In the genomic region with DNA sequence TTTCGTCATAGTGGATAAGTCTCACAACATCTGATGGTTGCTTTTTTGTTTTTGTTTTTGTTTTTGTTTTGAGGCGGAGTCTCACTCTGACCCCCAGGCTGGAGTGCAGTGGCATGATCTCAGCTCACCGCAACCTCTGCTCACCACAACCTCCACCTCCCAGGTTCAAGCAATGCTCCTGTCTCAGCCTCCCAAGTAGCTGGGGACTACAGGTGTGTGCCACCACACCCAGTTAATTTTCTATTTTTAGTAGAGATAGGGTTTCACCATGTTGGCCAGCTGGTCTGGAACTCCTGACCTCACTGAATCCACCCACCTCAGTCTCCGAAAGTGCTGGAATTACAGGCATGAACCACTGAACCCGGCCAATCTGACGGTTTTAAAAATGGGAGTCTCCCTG, we compare ENCODE assay signal across 20 cellular contexts.
"Had no signal": no experiment of that assay in that cellular context is flagged by ENCODE, and none has a peak within 500 bp of the region (broad histone marks: within the 10 kb centered on the region; RNA-seq: fewer than 3 reads in every experiment).

No MANE protein-coding gene starts in this region.

- H3K27ac Mint-ChIP-seq: activated CD4-positive, alpha-beta memory T cell treated with anti-CD3 and anti-CD28 coated beads for 36 hours; activated CD4-positive, alpha-beta T cell treated with anti-CD3 and anti-CD28 coated beads for 36 hours; activated naive CD4-positive, alpha-beta T cell treated with anti-CD3 and anti-CD28 coated beads, Interleukin-2, amount 10 ng/mL, durations not matched to agents 7 days and 5 days; natural killer cell; T-cell had no signal

- H3K36me3 ChIP-seq: left lung, thoracic aorta, upper lobe of left lung had no signal

- H3K27ac ChIP-seq: left lung, thoracic aorta had no signal

- H3K36me3 Mint-ChIP-seq: natural killer cell had no signal

- H3K27me3 ChIP-seq: foreskin keratinocyte, left lung, upper lobe of left lung had no signal

- H3K4me3 Mint-ChIP-seq: activated CD4-positive, alpha-beta memory T cell treated with anti-CD3 and anti-CD28 coated beads for 36 hours; activated CD4-positive, alpha-beta T cell treated with anti-CD3 and anti-CD28 coated beads for 36 hours; activated naive CD4-positive, alpha-beta T cell treated with anti-CD3 and anti-CD28 coated beads, Interleukin-2, amount 10 ng/mL, durations not matched to agents 7 days and 5 days; natural killer cell; T-cell had no signal

- H3K9me3 Mint-ChIP-seq: activated CD4-positive, alpha-beta memory T cell treated with anti-CD3 and anti-CD28 coated beads for 36 hours; natural killer cell; T-cell had no signal

- DNase-seq: activated CD4-positive, alpha-beta memory T cell treated with anti-CD3 and anti-CD28 coated beads for 36 hours; activated CD4-positive, alpha-beta T cell treated with anti-CD3 and anti-CD28 coated beads for 36 hours; activated effector memory CD4-positive, alpha-beta T cell treated with anti-CD3 and anti-CD28 coated beads, Interleukin-2, amount 50 U/mL, for 16 hours; activated naive CD4-positive, alpha-beta T cell treated with anti-CD3 and anti-CD28 coated beads, Interleukin-2, amount 10 ng/mL, durations not matched to agents 7 days and 5 days; activated T-cell treated with anti-CD3 and anti-CD28 coated beads for 4 hours; amygdala; cortex of kidney; effector CD4-positive, alpha-beta T cell; foreskin keratinocyte; left lung; natural killer cell; nucleus accumbens; small intestine; stimulated activated CD4-positive, alpha-beta T cell treated with anti-CD3 and anti-CD28 coated beads, Interleukin-4, amount 100 ng/mL, for 1 hour; stimulated activated naive CD4-positive, alpha-beta T cell treated with Interleukin-2 at 50 U/mL for 16 hours; T-cell; upper lobe of left lung had no signal

- H3K9me3 ChIP-seq: left lung, thoracic aorta, upper lobe of left lung had no signal

- FAIRE-seq: small intestine, TTC549 had no signal

- H3K4me3 ChIP-seq: left lung, lung, thoracic aorta, upper lobe of left lung had no signal
